Comparison of ENCODE assay signal across 15 cellular contexts in genomic region chr1:236663934-236664333, GRCh38. TPM values are rescaled to one million over a fixed set of nuclear protein-coding genes. Genes with fewer than 3 reads are reported as not detected.
DNase-seq lines count a peak whose midpoint lies in the region; TF ChIP-seq lines count a peak whose summit lies in the region.
"Had no signal": no experiment of that assay in that cellular context is flagged by ENCODE, and none has a peak within 500 bp of the region (broad histone marks: within the 10 kb centered on the region; RNA-seq: fewer than 3 reads in every experiment).

No MANE protein-coding gene starts in this region.

- H3K4me1 ChIP-seq in vagina, result no peaks in the 10 kb centered on the region
- H3K4me1 ChIP-seq: BE2C, Peyer's patch had no signal

- no peaks in the 10 kb centered on the region for H3K36me3 ChIP-seq in vagina
- H3K36me3 ChIP-seq: BE2C, Peyer's patch had no signal

- H3K9me3 ChIP-seq in vagina, result no peaks in the 10 kb centered on the region
- H3K9me3 ChIP-seq: BE2C, Peyer's patch had no signal

- peak overlapping the region; percentile 45 for H3K4me3 ChIP-seq in coronary artery
- H3K4me3 ChIP-seq in vagina, result no peak overlapping the region
- H3K4me3 ChIP-seq: Peyer's patch had no signal

- H3K27ac ChIP-seq in coronary artery, result peak overlapping the region in 1 of 2 donors; percentile 37
- no peak overlapping the region for H3K27ac ChIP-seq in vagina
- H3K27ac ChIP-seq: Peyer's patch had no signal

- TF ChIP-seq CTCF in coronary artery (IDR thresholded peaks at IDR 0.05) (no peak), vagina (IDR thresholded peaks at IDR 0.05) (no peak)

- intact Hi-C loops in vagina (cut with DNase I), result no loop called here

- DNase-seq in Daoy (ENCODE audit: low read depth) (peak; percentile 35), M059J (ENCODE audit: low read depth) (peak; percentile 47), coronary artery (ENCODE audit: low spot score) (no peak), kidney tubule cell (ENCODE audit: low spot score) (peak; percentile 15), NCI-H2107 (lab: John Stamatoyannopoulos, UW) (no peak), vagina (ENCODE audit: extremely low spot score in 2 of 2) (no peak), SHP77 (lab: John Stamatoyannopoulos, UW) (no peak), DMS53 treated with DMSO at 0.1 percent for 48 hours (lab: John Stamatoyannopoulos, UW; ENCODE audit: unreplicated experiment) (no peak)
- DNase-seq: BE2C; CD8-positive, alpha-beta T cell; NCI-H146; NCI-H2081 treated with DMSO at 0.1 percent for 48 hours; NCI-H748 treated with DMSO at 0.1 percent for 48 hours; Peyer's patch; SHP77 treated with DMSO at 0.1 percent for 48 hours had no signal

- no peaks in the 10 kb centered on the region for H3K27me3 ChIP-seq in vagina
- H3K27me3 ChIP-seq: BE2C, Peyer's patch had no signal

- no peak for TF ChIP-seq POLR2A in vagina (IDR thresholded peaks at IDR 0.05)

RNA-seq across cellular contexts. Expression of gene ACTN2, which starts 22.4 kb away (rescaled TPM):
- total RNA-seq in Daoy (2014; rRNA removed; shearing (Covaris generic)), result 0.34 and 1.7 TPM in 2 replicates
- total RNA-seq in M059J (2014; rRNA removed; shearing (Covaris generic)), result 0.02 TPM in 1 of 2 replicates, not detected in the other
- 1.5 TPM for total RNA-seq in vagina
- total RNA-seq: CD8-positive, alpha-beta T cell had no signal

RNA-seq across cellular contexts. Expression of gene HEATR1, which starts 59.6 kb away (rescaled TPM):
- total RNA-seq in Daoy (2014; rRNA removed; shearing (Covaris generic)), result 68.0 and 77.3 TPM in 2 replicates
- 15.1 and 21.8 TPM in 2 replicates for total RNA-seq in M059J (2014; rRNA removed; shearing (Covaris generic))
- total RNA-seq in vagina, result 24.1 TPM

Comparison
In these comparisons a context has a peak if more than half of its experiments do, and no peak if none do; other contexts are left out.
1. DNase-seq: peak in Daoy (single experiment), M059J (single experiment) and kidney tubule cell (single experiment); none in coronary artery (single experiment), NCI-H2107 (single experiment), vagina (0 of 2), SHP77 (0 of 2) and DMS53 treated with DMSO at 0.1 percent for 48 hours (single experiment).